26 cellular contexts compared by ENCODE assay signal in the genomic region with DNA sequence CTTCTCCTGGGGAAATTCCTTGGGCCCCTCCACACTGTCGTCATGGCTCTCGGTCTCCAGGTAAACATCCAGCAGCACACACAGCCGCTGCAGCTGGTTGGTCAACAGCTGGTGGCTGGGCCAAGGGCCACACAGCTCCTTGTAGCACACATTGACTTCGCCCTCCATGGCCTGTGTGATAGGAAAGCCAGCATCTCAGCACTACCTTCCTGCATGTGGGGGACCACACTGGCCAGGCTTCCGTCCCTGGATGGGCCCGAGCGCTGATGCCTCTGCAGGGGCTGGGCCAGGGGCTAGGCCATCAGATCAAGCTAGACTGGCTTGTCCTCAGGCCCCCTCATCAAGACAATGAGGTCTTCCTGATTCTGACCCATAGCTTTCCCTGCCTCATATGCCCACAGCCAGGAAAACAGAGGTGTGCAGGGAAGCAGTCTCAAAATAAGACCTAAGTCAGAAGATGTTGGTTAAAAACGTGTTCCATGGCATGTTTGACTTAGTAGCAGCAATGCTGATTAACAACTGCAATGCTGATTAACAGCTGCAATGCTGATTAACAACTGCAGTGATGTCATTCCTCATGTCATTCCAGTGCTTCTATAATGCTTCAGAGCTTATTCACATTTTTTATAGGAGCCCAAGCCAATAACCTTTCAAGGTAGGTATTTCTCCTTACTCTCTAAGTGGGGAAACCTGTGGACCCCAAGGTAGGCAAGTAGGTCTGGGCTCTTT. TPM values are rescaled to one million over a fixed set of nuclear protein-coding genes. Genes with fewer than 3 reads are reported as not detected.
DNase-seq lines count a peak whose midpoint lies in the region; TF ChIP-seq lines count a peak whose summit lies in the region.
"Had no signal": no experiment of that assay in that cellular context is flagged by ENCODE, and none has a peak within 500 bp of the region (broad histone marks: within the 10 kb centered on the region; RNA-seq: fewer than 3 reads in every experiment).

No MANE protein-coding gene starts in this region.

- intact Hi-C loops in activated naive CD4-positive, alpha-beta T cell treated with anti-CD3 and anti-CD28 coated beads for 36 hours (cut with micrococcal nuclease) = no loop called here
- intact Hi-C loops in spleen (cut with DNase I; ENCODE audit: low total_unique reads) = no loop called here

- H3K9me3 Mint-ChIP-seq in activated naive CD4-positive, alpha-beta T cell treated with anti-CD3 and anti-CD28 coated beads for 36 hours = no peaks in the 10 kb centered on the region
- H3K9me3 Mint-ChIP-seq in endothelial cell (ENCODE audit: unreplicated experiment) = no peaks in the 10 kb centered on the region
- H3K9me3 Mint-ChIP-seq: CD4-positive, alpha-beta T cell had no signal

- peaks cover 3% of the 10 kb centered on the region for H3K4me1 Mint-ChIP-seq in activated naive CD4-positive, alpha-beta T cell treated with anti-CD3 and anti-CD28 coated beads for 36 hours (ENCODE audit: low read depth)
- H3K4me1 Mint-ChIP-seq in endothelial cell (ENCODE audit: unreplicated experiment) = no peaks in the 10 kb centered on the region

- no peaks in the 10 kb centered on the region for H3K27me3 ChIP-seq in spleen (replicated peaks in 1 of 7)
- H3K27me3 ChIP-seq: BLaER1 treated with 17β-estradiol and CSF1 and Interleukin-3, amounts not matched to agents 10 nM and 100 nM; SJSA1 had no signal

- H3K4me1 ChIP-seq in spleen = no peaks in the 10 kb centered on the region
- H3K4me1 ChIP-seq: Caco-2, SJSA1 had no signal

- TF ChIP-seq CTCF in endothelial cell (IDR thresholded peaks at IDR 0.05; ENCODE audit: unreplicated experiment) = no peak
- TF ChIP-seq CTCF in spleen (IDR thresholded peaks at IDR 0.05 in 8 of 11, conservative IDR thresholded peaks at IDR 0.05 in 3 of 11) = no peak

- CTCF ChIA-PET in activated naive CD4-positive, alpha-beta T cell treated with anti-CD3 and anti-CD28 coated beads for 36 hours (lab: Charles Lee) = interaction anchor here (0.8 to 2.4 kb wide), 4 partner anchors 14 to 42 kb away, joined by 3 to 8 read pairs (median 4); no protein-coding TSS in a partner anchor

- H3K36me3 Mint-ChIP-seq in activated naive CD4-positive, alpha-beta T cell treated with anti-CD3 and anti-CD28 coated beads for 36 hours (ENCODE audit: low read depth) = peaks cover 35% of the 10 kb centered on the region
- H3K36me3 Mint-ChIP-seq in endothelial cell (ENCODE audit: low read depth, unreplicated experiment) = peaks cover 38% of the 10 kb centered on the region

- no peak overlapping the region for H3K27ac ChIP-seq in spleen
- H3K27ac ChIP-seq: BLaER1 treated with 17β-estradiol and CSF1 and Interleukin-3, amounts not matched to agents 10 nM and 100 nM; HL-60; PC-9; SJSA1 had no signal

- no peak for TF ChIP-seq POLR2A in spleen (IDR thresholded peaks at IDR 0.05)

- no peak for DNase-seq in activated naive CD4-positive, alpha-beta T cell treated with anti-CD3 and anti-CD28 coated beads for 36 hours
- DNase-seq in activated naive CD4-positive, alpha-beta T cell treated with anti-CD3 and anti-CD28 coated beads, Interleukin-2, amount 50 U/mL, for 16 hours = no peak
- DNase-seq in LHCN-M2 (ENCODE audit: low read depth) = peak; percentile 9
- DNase-seq in endothelial cell (ENCODE audit: low spot score) = no peak
- DNase-seq in spleen = peak; percentile 65
- DNase-seq in KG1 (lab: John Stamatoyannopoulos, UW) = no peak
- no peak for DNase-seq in mesenteric fat pad (ENCODE audit: low spot score)
- no peak for DNase-seq in NCI-H187 (lab: John Stamatoyannopoulos, UW)
- DNase-seq: Caco-2; CD4-positive, alpha-beta T cell; Karpas-422; NCI-H1092 treated with DMSO at 0.1 percent for 48 hours; NCI-H1436 treated with DMSO at 0.1 percent for 48 hours; NCI-H1930; NCI-H2107; NCI-H446; NCI-H526; PC-9; Right ventricle myocardium superior; RPMI8226 had no signal

- H3K4me3 Mint-ChIP-seq in activated naive CD4-positive, alpha-beta T cell treated with anti-CD3 and anti-CD28 coated beads for 36 hours = no peak overlapping the region
- H3K4me3 Mint-ChIP-seq in endothelial cell (ENCODE audit: unreplicated experiment) = peak overlapping the region; percentile 31
- H3K4me3 Mint-ChIP-seq: CD4-positive, alpha-beta T cell had no signal

- H3K9me3 ChIP-seq in spleen = no peaks in the 10 kb centered on the region
- H3K9me3 ChIP-seq: BLaER1 treated with 17β-estradiol and CSF1 and Interleukin-3, amounts not matched to agents 10 nM and 100 nM; Caco-2; SJSA1 had no signal

- peak overlapping the region; percentile 31 for H3K27ac Mint-ChIP-seq in activated naive CD4-positive, alpha-beta T cell treated with anti-CD3 and anti-CD28 coated beads for 36 hours
- H3K27ac Mint-ChIP-seq in endothelial cell (ENCODE audit: unreplicated experiment) = no peak overlapping the region
- H3K27ac Mint-ChIP-seq: CD4-positive, alpha-beta T cell had no signal

- no peaks in the 10 kb centered on the region for H3K27me3 Mint-ChIP-seq in activated naive CD4-positive, alpha-beta T cell treated with anti-CD3 and anti-CD28 coated beads for 36 hours (ENCODE audit: low read depth)
- H3K27me3 Mint-ChIP-seq in endothelial cell (ENCODE audit: unreplicated experiment) = peaks cover under 1% of the 10 kb centered on the region
- H3K27me3 Mint-ChIP-seq: CD4-positive, alpha-beta T cell had no signal

- H3K4me3 ChIP-seq in spleen = no peak overlapping the region
- H3K4me3 ChIP-seq: BLaER1 treated with 17β-estradiol and CSF1 and Interleukin-3, amounts not matched to agents 10 nM and 100 nM; GM12878; PC-9; SJSA1 had no signal

- H3K36me3 ChIP-seq in spleen = peaks cover 0 to 100% (median 89%) of the 10 kb centered on the region in 6 donors

- WGBS in spleen, 5 donors = 94 to 95% (median 95%) methylated on average over 8 of the region's 8 CpGs

RNA-seq across cellular contexts. Expression of a gene that starts 31.3 kb away (rescaled TPM):
- total RNA-seq in activated naive CD4-positive, alpha-beta T cell treated with anti-CD3 and anti-CD28 coated beads for 36 hours = 1 to 10 TPM; 2.5 to 3.5 TPM
- total RNA-seq in LHCN-M2 (2014; rRNA removed) = 3.2 and 4.2 TPM in 2 replicates
- 6.6 TPM for polyA plus RNA-seq in LHCN-M2 (2012)
- 18.2 TPM for total RNA-seq in endothelial cell (ENCODE audit: unreplicated experiment)
- total RNA-seq in spleen = 1 to 10 TPM in 6 of 7 donors, under 1 TPM in 1; 0.60 to 1.7 (median 1.4) TPM
- polyA plus RNA-seq in spleen = 1 to 10 TPM in 1 of 3 donors, under 1 TPM in 2; 0.50 to 1.2 (median 0.70) TPM
- total RNA-seq in mesenteric fat pad = 0.87 TPM
- total RNA-seq: Caco-2, H4, M059J, SJSA1 had no signal

RNA-seq across cellular contexts. Expression of a gene that starts 42.3 kb away (rescaled TPM):
- total RNA-seq in activated naive CD4-positive, alpha-beta T cell treated with anti-CD3 and anti-CD28 coated beads for 36 hours = 10 to 100 TPM; 54.8 to 55.1 TPM
- 40.3 and 42.6 TPM in 2 replicates for total RNA-seq in LHCN-M2 (2014; rRNA removed)
- 38.0 TPM for polyA plus RNA-seq in LHCN-M2 (2012)
- 76.4 TPM for total RNA-seq in endothelial cell (ENCODE audit: unreplicated experiment)
- total RNA-seq in spleen = 10 to 100 TPM; 30.8 to 55.5 (median 40.7) TPM
- 10 to 100 TPM; 14.4 to 21.1 (median 18.1) TPM for polyA plus RNA-seq in spleen
- 33.3 TPM for total RNA-seq in mesenteric fat pad

Comparison
In these comparisons a context has a peak if more than half of its experiments do, and no peak if none do; other contexts are left out.
1. DNase-seq: peak in LHCN-M2 (single experiment) and spleen (single experiment); none in activated naive CD4-positive, alpha-beta T cell treated with anti-CD3 and anti-CD28 coated beads for 36 hours (single experiment), activated naive CD4-positive, alpha-beta T cell treated with anti-CD3 and anti-CD28 coated beads, Interleukin-2, amount 50 U/mL, for 16 hours (single experiment), endothelial cell (single experiment), KG1 (single experiment), mesenteric fat pad (single experiment) and NCI-H187 (0 of 2).